Comparison of ENCODE assay signal across 1 cellular context in genomic region chr5:139341689-139342422, GRCh38.
TF ChIP-seq lines count a peak whose summit lies in the region.

Gene PAIP2 (plus strand): TSS chr5:139341854. CDS start chr5:139363785, 21,931 bp downstream.

TF ChIP-seq in K562, 482 proteins besides CTCF, POLR2A, EP300 and RAD21 (continued from another document and continues in another):
- TF ChIP-seq CHD7 (IDR thresholded peaks at IDR 0.05; ENCODE audit: low read depth, low read length) (no peak), FOS (IDR thresholded peaks at IDR 0.05; ENCODE audit: extremely low read depth, insufficient read length) (no peak), NFATC3 (IDR thresholded peaks at IDR 0.05) (no peak), MEIS2 (IDR thresholded peaks at IDR 0.05; ENCODE audit: partially characterized antibody) (peak; percentile 92), DIDO1 (tag; IDR thresholded peaks at IDR 0.05; ENCODE audit: low read depth) (no peak), PRDM10 (IDR thresholded peaks at IDR 0.05; ENCODE audit: partially characterized antibody) (no peak), SMC3 (conservative IDR thresholded peaks at IDR 0.05; ENCODE audit: insufficient read depth, low read depth, low read length) (0 out of 2 replicates have a peak, but pooled peaks have one; percentile 31), ZBTB26 (CRISPR knock-in tag; IDR thresholded peaks at IDR 0.05) (0 out of 2 replicates have a peak, but pooled peaks have one; percentile 15), GABPA (tag; conservative IDR thresholded peaks at IDR 0.05; ENCODE audit: low read depth) (peak; percentile 96), SOX6 (IDR thresholded peaks at IDR 0.05) (peak; percentile 96), NCOA1 (IDR thresholded peaks at IDR 0.05; ENCODE audit: low read depth) (0 out of 2 replicates have a peak, but pooled peaks have one; percentile 62), CC2D1A (IDR thresholded peaks at IDR 0.05) (no peak; the same call in 1 of the 2 replicates), CHD1 (IDR thresholded peaks at IDR 0.05; ENCODE audit: low read length) (peak; percentile 93), TAF9B (IDR thresholded peaks at IDR 0.05; ENCODE audit: partially characterized antibody) (peak; percentile 76), NR2F6 (CRISPR knock-in tag; IDR thresholded peaks at IDR 0.05) (no peak), SRSF3 (IDR thresholded peaks at IDR 0.05; ENCODE audit: insufficient read depth, low read length) (no peak), ZNF77 (CRISPR knock-in tag; IDR thresholded peaks at IDR 0.05) (no peak), GTF2B (IDR thresholded peaks at IDR 0.05; ENCODE audit: extremely low read depth, insufficient read length) (no peak), SMARCA5 (IDR thresholded peaks at IDR 0.05) (0 out of 2 replicates have a peak, but pooled peaks have one; percentile 37), HMGN3 (IDR thresholded peaks at IDR 0.05; ENCODE audit: borderline replicate concordance, extremely low read depth, insufficient read length, low read depth, low read length) (peak; percentile 91), TAF15 (IDR thresholded peaks at IDR 0.05; ENCODE audit: low read depth, low read length) (no peak), E4F1 (CRISPR knock-in tag; IDR thresholded peaks at IDR 0.05; ENCODE audit: borderline replicate concordance) (no peak), BDP1 (IDR thresholded peaks at IDR 0.05; ENCODE audit: insufficient read depth, insufficient read length) (no peak), ZNF175 (CRISPR knock-in tag; IDR thresholded peaks at IDR 0.05; ENCODE audit: low read depth) (peak; percentile 87), ZNF778 (CRISPR knock-in tag; IDR thresholded peaks at IDR 0.05) (no peak), ELK3 (CRISPR knock-in tag; IDR thresholded peaks at IDR 0.05) (no peak), ZNF431 (CRISPR knock-in tag; IDR thresholded peaks at IDR 0.05) (0 out of 2 replicates have a peak, but pooled peaks have one; percentile 72), HNRNPUL1 (IDR thresholded peaks at IDR 0.05; ENCODE audit: low read length) (no peak), RBM34 (IDR thresholded peaks at IDR 0.05; ENCODE audit: borderline replicate concordance, insufficient read depth, low read length) (no peak), STAT5A (IDR thresholded peaks at IDR 0.05; ENCODE audit: borderline replicate concordance, low read length) (no peak), ZC3H8 (IDR thresholded peaks at IDR 0.05) (no peak), ZNF274 (IDR thresholded peaks at IDR 0.05; ENCODE audit: borderline replicate concordance, low read depth, low read length) (no peak), TAF1 (IDR thresholded peaks at IDR 0.05; ENCODE audit: control insufficient read depth, extremely low read depth, insufficient read depth, low read length, severe bottlenecking) (peak; percentile 91), KAT8 (IDR thresholded peaks at IDR 0.05; ENCODE audit: low read depth) (no peak), TAL1 (IDR thresholded peaks at IDR 0.05) (no peak), SMAD1 (IDR thresholded peaks at IDR 0.05; ENCODE audit: low read depth, low read length, partially characterized antibody) (no peak), FOXK2 (conservative IDR thresholded peaks at IDR 0.05 in 1 of 2, IDR thresholded peaks at IDR 0.05 in 1 of 2; ENCODE audit: low read depth in 2 of 2) (peak; percentile 65 to 83), CEBPG (CRISPR knock-in tag; IDR thresholded peaks at IDR 0.05) (no peak), CEBPG (tag; conservative IDR thresholded peaks at IDR 0.05 in 1 of 2, IDR thresholded peaks at IDR 0.05 in 1 of 2) (no peak), ZNF12 (CRISPR knock-in tag; IDR thresholded peaks at IDR 0.05) (0 out of 2 replicates have a peak, but pooled peaks have one; percentile 6), FOXA1 (IDR thresholded peaks at IDR 0.05; ENCODE audit: borderline replicate concordance) (no peak), E2F6 (IDR thresholded peaks at IDR 0.05; ENCODE audit: borderline replicate concordance in 1 of 2, extremely low read depth in 1 of 2, insufficient read depth in 1 of 2, insufficient read length in 1 of 2, low read depth in 1 of 2, low read length in 1 of 2, poor library complexity in 1 of 2, severe bottlenecking in 1 of 2) (peak; percentile 64 to 70), ZNF644 (tag; IDR thresholded peaks at IDR 0.05; ENCODE audit: low read depth) (peak; percentile 12; the same call in 1 of the 2 replicates)
